ENCODE assay signal across 38 cellular contexts in genomic region chr15:72354496-72354895, GRCh38. TPM values are rescaled to one million over a fixed set of nuclear protein-coding genes. Genes with fewer than 3 reads are reported as not detected.
"Had no signal": no experiment of that assay in that cellular context is flagged by ENCODE, and none has a peak within 500 bp of the region (broad histone marks: within the 10 kb centered on the region; RNA-seq: fewer than 3 reads in every experiment).

No MANE protein-coding gene starts in this region.

- H3K27ac Mint-ChIP-seq: activated B cell treated with CpG ODN at 0.5 μM for 24 hours; activated CD8-positive, alpha-beta T cell treated with anti-CD3 and anti-CD28 coated beads for 36 hours; activated naive CD8-positive, alpha-beta T cell treated with anti-CD3 and anti-CD28 coated beads, Interleukin-2, amount 10 ng/mL, durations not matched to agents 7 days and 5 days; activated T-cell treated with anti-CD3 and anti-CD28 coated beads, Interleukin-2, amount 50 U/mL, for 24 hours; activated T-cell treated with anti-CD3 and anti-CD28 coated beads, Interleukin-2, amount 50 U/mL, for 72 hours; brain; dendritic cell treated with granulocyte-macrophage colony-stimulating factor and Interleukin-4, amounts not matched to agents 40 ng/mL and 50 ng/mL, for 4 days; endodermal cell; T-cell; T-helper 1 cell treated with Interleukin-12 subunit alpha and Interleukin-12 subunit beta and Interleukin-4 antibody, amounts not matched to agents 30 μg/mL and 1 μg/mL, for 36 hours; T-helper 2 cell treated with Interferon-gamma antibody and Interleukin-4, amounts not matched to agents 5 μg/mL and 100 μg/mL, for 36 hours had no signal

- H3K27me3 Mint-ChIP-seq: activated B cell treated with CpG ODN at 0.5 μM for 24 hours; activated CD8-positive, alpha-beta T cell treated with anti-CD3 and anti-CD28 coated beads for 36 hours; activated naive CD8-positive, alpha-beta T cell treated with anti-CD3 and anti-CD28 coated beads, Interleukin-2, amount 10 ng/mL, durations not matched to agents 7 days and 5 days; activated T-cell treated with anti-CD3 and anti-CD28 coated beads, Interleukin-2, amount 50 U/mL, for 24 hours; brain; central memory CD8-positive, alpha-beta T cell; dendritic cell treated with granulocyte-macrophage colony-stimulating factor and Interleukin-4, amounts not matched to agents 40 ng/mL and 50 ng/mL, for 4 days; T-cell had no signal

- ATAC-seq: activated CD4-positive, CD25-positive, alpha-beta regulatory T cell treated with anti-CD3 and anti-CD28 coated beads, Interleukin-2, amount 50 U/mL, for 24 hours; activated CD8-positive, alpha-beta T cell treated with anti-CD3 and anti-CD28 coated beads for 36 hours; activated naive CD4-positive, alpha-beta T cell treated with anti-CD3 and anti-CD28 coated beads, Interleukin-2, amount 50 U/mL, for 72 hours; activated T-cell treated with anti-CD3 and anti-CD28 coated beads, Interleukin-2, amount 50 U/mL, for 72 hours; foreskin keratinocyte; gastrocnemius medialis; T-cell had no signal

- H3K36me3 ChIP-seq: breast epithelium had no signal

- H3K4me3 Mint-ChIP-seq: activated B cell treated with CpG ODN at 0.5 μM for 24 hours; activated CD8-positive, alpha-beta T cell treated with anti-CD3 and anti-CD28 coated beads for 36 hours; activated naive CD8-positive, alpha-beta T cell treated with anti-CD3 and anti-CD28 coated beads, Interleukin-2, amount 10 ng/mL, durations not matched to agents 7 days and 5 days; activated T-cell treated with anti-CD3 and anti-CD28 coated beads, Interleukin-2, amount 50 U/mL, for 24 hours; activated T-cell treated with anti-CD3 and anti-CD28 coated beads, Interleukin-2, amount 50 U/mL, for 72 hours; brain; central memory CD8-positive, alpha-beta T cell; dendritic cell treated with granulocyte-macrophage colony-stimulating factor and Interleukin-4, amounts not matched to agents 40 ng/mL and 50 ng/mL, for 4 days; endodermal cell; T-cell; T-helper 1 cell treated with Interleukin-12 subunit alpha and Interleukin-12 subunit beta and Interleukin-4 antibody, amounts not matched to agents 30 μg/mL and 1 μg/mL, for 36 hours; T-helper 2 cell treated with Interferon-gamma antibody and Interleukin-4, amounts not matched to agents 5 μg/mL and 100 μg/mL, for 36 hours had no signal

- H3K4me3 ChIP-seq: ascending aorta, breast epithelium, coronary artery, dorsolateral prefrontal cortex, esophagus muscularis mucosa, gastrocnemius medialis had no signal

- H3K9me3 ChIP-seq: ascending aorta, breast epithelium, esophagus muscularis mucosa, gastrocnemius medialis had no signal

- H3K4me1 ChIP-seq: ascending aorta had no signal

- H3K27ac ChIP-seq: ascending aorta, breast epithelium, coronary artery, dorsolateral prefrontal cortex, esophagus muscularis mucosa, foreskin keratinocyte, gastrocnemius medialis, WERI-Rb-1 had no signal

- DNase-seq: activated B cell treated with CpG ODN at 0.5 μM for 24 hours; activated CD4-positive, alpha-beta T cell treated with anti-CD3 and anti-CD28 coated beads for 48 hours; activated CD4-positive, alpha-beta T cell treated with anti-CD3 and anti-CD28 coated beads, Interleukin-2, amount 50 U/mL, for 1 hour; activated CD4-positive, alpha-beta T cell treated with anti-CD3 and anti-CD28 coated beads, Interleukin-2, amount 50 U/mL, for 48 hours; activated CD8-positive, alpha-beta memory T cell treated with anti-CD3 and anti-CD28 coated beads, Interleukin-2, amount 50 U/mL, for 48 hours; activated CD8-positive, alpha-beta T cell treated with anti-CD3 and anti-CD28 coated beads for 36 hours; activated effector memory CD4-positive, alpha-beta T cell treated with Interleukin-2 at 50 U/mL for 16 hours; activated gamma-delta T cell treated with Interleukin-2 at 50 U/mL for 16 hours; activated naive CD4-positive, alpha-beta T cell treated with Interleukin-2 at 50 U/mL for 16 hours; activated naive CD8-positive, alpha-beta T cell treated with anti-CD3 and anti-CD28 coated beads, Interleukin-2, amount 10 ng/mL, durations not matched to agents 7 days and 5 days; activated T-cell treated with anti-CD3 and anti-CD28 coated beads for 4 hours; activated T-cell treated with anti-CD3 and anti-CD28 coated beads, Interleukin-2, amount 50 U/mL, for 24 hours; activated T-cell treated with anti-CD3 and anti-CD28 coated beads, Interleukin-2, amount 50 U/mL, for 72 hours; dorsolateral prefrontal cortex; effector memory CD4-positive, alpha-beta T cell; endodermal cell; erythroblast; gastrocnemius medialis; glutamatergic neuron; SW 1271; T-cell; T1000; WERI-Rb-1 had no signal

- H3K27me3 ChIP-seq: ascending aorta, breast epithelium, dorsolateral prefrontal cortex, esophagus muscularis mucosa, foreskin keratinocyte, gastrocnemius medialis had no signal

- H3K4me1 Mint-ChIP-seq: brain, endodermal cell had no signal

- H3K9me3 Mint-ChIP-seq: activated B cell treated with CpG ODN at 0.5 μM for 24 hours; activated CD8-positive, alpha-beta T cell treated with anti-CD3 and anti-CD28 coated beads for 36 hours; activated naive CD4-positive, alpha-beta T cell treated with anti-CD3 and anti-CD28 coated beads, Interleukin-2, amount 50 U/mL, for 72 hours; activated naive CD8-positive, alpha-beta T cell treated with anti-CD3 and anti-CD28 coated beads, Interleukin-2, amount 10 ng/mL, durations not matched to agents 7 days and 5 days; activated T-cell treated with anti-CD3 and anti-CD28 coated beads, Interleukin-2, amount 50 U/mL, for 24 hours; activated T-cell treated with anti-CD3 and anti-CD28 coated beads, Interleukin-2, amount 50 U/mL, for 72 hours; brain; central memory CD8-positive, alpha-beta T cell; dendritic cell treated with granulocyte-macrophage colony-stimulating factor and Interleukin-4, amounts not matched to agents 40 ng/mL and 50 ng/mL, for 4 days; endodermal cell; T-cell; T-helper 1 cell treated with Interleukin-12 subunit alpha and Interleukin-12 subunit beta and Interleukin-4 antibody, amounts not matched to agents 30 μg/mL and 1 μg/mL, for 36 hours; T-helper 2 cell treated with Interferon-gamma antibody and Interleukin-4, amounts not matched to agents 5 μg/mL and 100 μg/mL, for 36 hours had no signal

- H3K36me3 Mint-ChIP-seq: activated naive CD4-positive, alpha-beta T cell treated with anti-CD3 and anti-CD28 coated beads, Interleukin-2, amount 50 U/mL, for 72 hours had no signal

RNA-seq across cellular contexts. Expression of gene CELF6, which starts 34.5 kb away (rescaled TPM):
- total RNA-seq: ascending aorta had no signal

RNA-seq across cellular contexts. Expression of gene TMEM202, which starts 43.6 kb away (rescaled TPM):
- total RNA-seq: activated B cell treated with CpG ODN at 0.5 μM for 24 hours; activated CD8-positive, alpha-beta memory T cell treated with anti-CD3 and anti-CD28 coated beads for 36 hours; activated CD8-positive, alpha-beta T cell treated with anti-CD3 and anti-CD28 coated beads for 36 hours; activated naive CD4-positive, alpha-beta T cell treated with anti-CD3 and anti-CD28 coated beads, Interleukin-2, amount 50 U/mL, for 72 hours; activated naive CD8-positive, alpha-beta T cell treated with anti-CD3 and anti-CD28 coated beads, Interleukin-2, amount 10 ng/mL, durations not matched to agents 7 days and 5 days; activated T-cell treated with anti-CD3 and anti-CD28 coated beads, Interleukin-2, amount 50 U/mL, for 72 hours; ascending aorta; breast epithelium; cardiac septum; cerebellum; dorsolateral prefrontal cortex; endodermal cell; esophagus muscularis mucosa; foreskin keratinocyte; gastrocnemius medialis; T-cell had no signal
- polyA plus RNA-seq: foreskin keratinocyte had no signal
